ENCODE assay signal across 1 cellular context in genomic region chr17:2181206-2181983, GRCh38.
TF ChIP-seq lines count a peak whose summit lies in the region.

No MANE protein-coding gene starts in this region.

TF ChIP-seq in GM23338, 12 proteins besides CTCF, POLR2A, EP300 and RAD21 (continued from another document):
- TF ChIP-seq, protein P1, sequence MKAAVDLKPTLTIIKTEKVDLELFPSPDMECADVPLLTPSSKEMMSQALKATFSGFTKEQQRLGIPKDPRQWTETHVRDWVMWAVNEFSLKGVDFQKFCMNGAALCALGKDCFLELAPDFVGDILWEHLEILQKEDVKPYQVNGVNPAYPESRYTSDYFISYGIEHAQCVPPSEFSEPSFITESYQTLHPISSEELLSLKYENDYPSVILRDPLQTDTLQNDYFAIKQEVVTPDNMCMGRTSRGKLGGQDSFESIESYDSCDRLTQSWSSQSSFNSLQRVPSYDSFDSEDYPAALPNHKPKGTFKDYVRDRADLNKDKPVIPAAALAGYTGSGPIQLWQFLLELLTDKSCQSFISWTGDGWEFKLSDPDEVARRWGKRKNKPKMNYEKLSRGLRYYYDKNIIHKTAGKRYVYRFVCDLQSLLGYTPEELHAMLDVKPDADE (IDR thresholded peaks at IDR 0.05): no peak
- TF ChIP-seq ZNF114 (CRISPR knock-in tag; IDR thresholded peaks at IDR 0.05) (no peak), CREB1 (CRISPR knock-in tag; IDR thresholded peaks at IDR 0.05; ENCODE audit: low read depth) (no peak), JUNB (IDR thresholded peaks at IDR 0.05; ENCODE audit: unreplicated experiment) (no peak)
- TF ChIP-seq, protein P2, sequence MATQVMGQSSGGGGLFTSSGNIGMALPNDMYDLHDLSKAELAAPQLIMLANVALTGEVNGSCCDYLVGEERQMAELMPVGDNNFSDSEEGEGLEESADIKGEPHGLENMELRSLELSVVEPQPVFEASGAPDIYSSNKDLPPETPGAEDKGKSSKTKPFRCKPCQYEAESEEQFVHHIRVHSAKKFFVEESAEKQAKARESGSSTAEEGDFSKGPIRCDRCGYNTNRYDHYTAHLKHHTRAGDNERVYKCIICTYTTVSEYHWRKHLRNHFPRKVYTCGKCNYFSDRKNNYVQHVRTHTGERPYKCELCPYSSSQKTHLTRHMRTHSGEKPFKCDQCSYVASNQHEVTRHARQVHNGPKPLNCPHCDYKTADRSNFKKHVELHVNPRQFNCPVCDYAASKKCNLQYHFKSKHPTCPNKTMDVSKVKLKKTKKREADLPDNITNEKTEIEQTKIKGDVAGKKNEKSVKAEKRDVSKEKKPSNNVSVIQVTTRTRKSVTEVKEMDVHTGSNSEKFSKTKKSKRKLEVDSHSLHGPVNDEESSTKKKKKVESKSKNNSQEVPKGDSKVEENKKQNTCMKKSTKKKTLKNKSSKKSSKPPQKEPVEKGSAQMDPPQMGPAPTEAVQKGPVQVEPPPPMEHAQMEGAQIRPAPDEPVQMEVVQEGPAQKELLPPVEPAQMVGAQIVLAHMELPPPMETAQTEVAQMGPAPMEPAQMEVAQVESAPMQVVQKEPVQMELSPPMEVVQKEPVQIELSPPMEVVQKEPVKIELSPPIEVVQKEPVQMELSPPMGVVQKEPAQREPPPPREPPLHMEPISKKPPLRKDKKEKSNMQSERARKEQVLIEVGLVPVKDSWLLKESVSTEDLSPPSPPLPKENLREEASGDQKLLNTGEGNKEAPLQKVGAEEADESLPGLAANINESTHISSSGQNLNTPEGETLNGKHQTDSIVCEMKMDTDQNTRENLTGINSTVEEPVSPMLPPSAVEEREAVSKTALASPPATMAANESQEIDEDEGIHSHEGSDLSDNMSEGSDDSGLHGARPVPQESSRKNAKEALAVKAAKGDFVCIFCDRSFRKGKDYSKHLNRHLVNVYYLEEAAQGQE (IDR thresholded peaks at IDR 0.05; ENCODE audit: unreplicated experiment): no peak
TF ChIP-seq in GM23338: peak in this region for 0.
